In genomic region chr12:68521848-68522502, GRCh38 we compare ENCODE assay signal across 17 cellular contexts.
DNase-seq lines count a peak whose midpoint lies in the region; ATAC-seq and TF ChIP-seq lines count a peak whose summit lies in the region.
"Had no signal": no experiment of that assay in that cellular context is flagged by ENCODE, and none has a peak within 500 bp of the region (broad histone marks: within the 10 kb centered on the region; RNA-seq: fewer than 3 reads in every experiment).

No MANE protein-coding gene starts in this region.

- H3K27ac ChIP-seq in brain microvascular endothelial cell (peak overlapping the region; percentile 98), gastroesophageal sphincter (peak overlapping the region in 3 of 4 donors; percentile 2 to 48 (median 16)), subcutaneous abdominal adipose tissue (ENCODE audit: low read depth, low read length) (peak overlapping the region; percentile 54)
- H3K27ac ChIP-seq: prostate gland had no signal

- H3K4me3 Mint-ChIP-seq in HFFc6, result peak overlapping the region; percentile 84
- H3K4me3 Mint-ChIP-seq in Caco-2 (ENCODE audit: unreplicated experiment), result no peak overlapping the region
- H3K4me3 Mint-ChIP-seq: activated naive CD8-positive, alpha-beta T cell treated with anti-CD3 and anti-CD28 coated beads, Interleukin-2, amount 50 U/mL, for 24 hours; CD4-positive, alpha-beta T cell had no signal

- 81 to 82% methylated on average over 5 of the region's 5 CpGs for WGBS in gastroesophageal sphincter (ENCODE audit: low coverage in 1 of 2), 2 donors

- CTCF ChIA-PET in Caco-2 (lab: Charles Lee), result no interaction called here

- H3K27ac Mint-ChIP-seq in HFFc6 (peak overlapping the region; percentile 98), Caco-2 (ENCODE audit: unreplicated experiment) (no peak overlapping the region)
- H3K27ac Mint-ChIP-seq: activated naive CD8-positive, alpha-beta T cell treated with anti-CD3 and anti-CD28 coated beads, Interleukin-2, amount 50 U/mL, for 24 hours; CD4-positive, alpha-beta T cell had no signal

- H3K4me3 ChIP-seq in brain microvascular endothelial cell (ENCODE audit: low read depth, low read length) (no peak overlapping the region), gastroesophageal sphincter (no peak overlapping the region), subcutaneous abdominal adipose tissue (ENCODE audit: low read depth in 1 of 5, low read length in 5 of 5) (no peak overlapping the region), Caco-2 (ENCODE audit: low read depth, low read length) (no peak overlapping the region)
- H3K4me3 ChIP-seq: prostate gland, testis had no signal

- H3K4me1 ChIP-seq in gastroesophageal sphincter, result peaks cover 0 to 10% (median 0%) of the 10 kb centered on the region in 3 donors
- peaks cover 0 to 14% (median 7%) of the 10 kb centered on the region in 5 donors for H3K4me1 ChIP-seq in subcutaneous abdominal adipose tissue (ENCODE audit: control insufficient read depth in 5 of 5, insufficient read depth in 5 of 5, low read length in 5 of 5)
- H3K4me1 ChIP-seq in Caco-2, result no peaks in the 10 kb centered on the region
- H3K4me1 ChIP-seq: prostate gland, testis had no signal

- in situ Hi-C loops in brain microvascular endothelial cell (cut with HindIII; ENCODE audit: low pct_ligation_motif_present, low sequenced_read_pairs), result no loop called here

- H3K9me3 ChIP-seq in gastroesophageal sphincter (no peaks in the 10 kb centered on the region), subcutaneous abdominal adipose tissue (ENCODE audit: control insufficient read depth in 5 of 5, low read length in 5 of 5) (peaks cover 0 to 2% (median 0%) of the 10 kb centered on the region in 5 donors), Caco-2 (0 out of 2 replicates have a peak, but pooled peaks cover 4% of the 10 kb centered on the region)
- H3K9me3 ChIP-seq: prostate gland, testis had no signal

- H3K27me3 Mint-ChIP-seq in HFFc6 (ENCODE audit: insufficient read depth), result no peaks in the 10 kb centered on the region
- H3K27me3 Mint-ChIP-seq in Caco-2 (ENCODE audit: insufficient read depth, unreplicated experiment), result no peaks in the 10 kb centered on the region
- H3K27me3 Mint-ChIP-seq: activated naive CD8-positive, alpha-beta T cell treated with anti-CD3 and anti-CD28 coated beads, Interleukin-2, amount 50 U/mL, for 24 hours; CD4-positive, alpha-beta T cell had no signal

- intact Hi-C loops in Caco-2 (cut with micrococcal nuclease; ENCODE audit: unreplicated experiment), result no loop called here

- H3K36me3 Mint-ChIP-seq in HFFc6 (ENCODE audit: low read depth) (no peaks in the 10 kb centered on the region), Caco-2 (ENCODE audit: insufficient read depth, unreplicated experiment) (peaks cover 4% of the 10 kb centered on the region)

- H3K27me3 ChIP-seq in brain microvascular endothelial cell (replicated peaks), result no peaks in the 10 kb centered on the region
- H3K27me3 ChIP-seq in gastroesophageal sphincter, result no peaks in the 10 kb centered on the region
- H3K27me3 ChIP-seq in subcutaneous abdominal adipose tissue (ENCODE audit: control insufficient read depth in 5 of 5, insufficient read depth in 4 of 5, low read length in 5 of 5), result no peaks in the 10 kb centered on the region
- H3K27me3 ChIP-seq in Caco-2 (replicated peaks; ENCODE audit: control insufficient read depth, insufficient read depth, low read length), result no peaks in the 10 kb centered on the region
- H3K27me3 ChIP-seq: testis had no signal

- TF ChIP-seq EP300 in gastroesophageal sphincter (IDR thresholded peaks at IDR 0.05), result no peak

- no peaks in the 10 kb centered on the region for H3K36me3 ChIP-seq in brain microvascular endothelial cell (replicated peaks)
- H3K36me3 ChIP-seq in gastroesophageal sphincter, result no peaks in the 10 kb centered on the region
- H3K36me3 ChIP-seq in subcutaneous abdominal adipose tissue (ENCODE audit: control insufficient read depth in 5 of 5, insufficient read depth in 5 of 5, low read length in 5 of 5), result no peaks in the 10 kb centered on the region
- H3K36me3 ChIP-seq in Caco-2 (ENCODE audit: control insufficient read depth, insufficient read depth, low read length), result no peaks in the 10 kb centered on the region
- H3K36me3 ChIP-seq: prostate gland had no signal

- H3K4me1 Mint-ChIP-seq in HFFc6 (ENCODE audit: low read depth) (peaks cover 23% of the 10 kb centered on the region), Caco-2 (ENCODE audit: low read depth, unreplicated experiment) (no peaks in the 10 kb centered on the region)

- TF ChIP-seq POLR2A in gastroesophageal sphincter (IDR thresholded peaks at IDR 0.05) (no peak), GM18505 (IDR thresholded peaks at IDR 0.05; ENCODE audit: borderline replicate concordance, extremely low read depth, insufficient read depth, insufficient read length) (no peak)

- ATAC-seq in gastroesophageal sphincter (no peak), GM18505 (IDR thresholded peaks at IDR 0.05; ENCODE audit: unreplicated experiment) (no peak)
- ATAC-seq: activated naive CD8-positive, alpha-beta T cell treated with anti-CD3 and anti-CD28 coated beads, Interleukin-2, amount 50 U/mL, for 24 hours had no signal

- TF ChIP-seq CTCF in HFFc6 (IDR thresholded peaks at IDR 0.05), result no peak
- TF ChIP-seq CTCF in brain microvascular endothelial cell (IDR thresholded peaks at IDR 0.05; ENCODE audit: low read depth, low read length, missing control alignments), result no peak
- TF ChIP-seq CTCF in gastroesophageal sphincter (IDR thresholded peaks at IDR 0.05), result no peak
- no peak for TF ChIP-seq CTCF in Caco-2 (IDR thresholded peaks at IDR 0.05; ENCODE audit: insufficient read depth in 1 of 2, low read depth in 1 of 2, low read length in 1 of 2, severe bottlenecking in 1 of 2, unreplicated experiment in 1 of 2)

- no peak for DNase-seq in HFFc6
- peak; percentile 6 for DNase-seq in brain microvascular endothelial cell
- DNase-seq in globus pallidus (ENCODE audit: low spot score), result no peak
- DNase-seq in Caco-2, result no peak
- DNase-seq: activated CD4-positive, alpha-beta T cell treated with anti-CD3 and anti-CD28 coated beads, Interleukin-2, amount 50 U/mL, for 4 hours; activated naive CD8-positive, alpha-beta T cell treated with anti-CD3 and anti-CD28 coated beads, Interleukin-2, amount 50 U/mL, for 24 hours; activated T-cell treated with anti-CD3 and anti-CD28 coated beads, Interleukin-2, amount 50 U/mL, for 48 hours; CD4-positive, alpha-beta T cell; erythroblast; MV-4-11; NCI-H774; T-helper 9 cell; testis had no signal

- POLR2A ChIA-PET in Caco-2 (lab: Charles Lee), result no interaction called here

- no TSS peak for BruUV-seq in Caco-2 (replicated peaks; lab: Mats Ljungman, UMichigan)

- H3K9ac ChIP-seq in subcutaneous abdominal adipose tissue (ENCODE audit: low read length in 5 of 5), result peak overlapping the region in 1 of 5 donors; percentile 26

- no peaks in the 10 kb centered on the region for H3K9me3 Mint-ChIP-seq in HFFc6
- no peaks in the 10 kb centered on the region for H3K9me3 Mint-ChIP-seq in Caco-2 (ENCODE audit: unreplicated experiment)
- H3K9me3 Mint-ChIP-seq: CD4-positive, alpha-beta T cell had no signal

Comparison
In these comparisons a context has a peak if more than half of its experiments do, and no peak if none do; other contexts are left out.
1. H3K27ac ChIP-seq: peak in every context shown above with its lines; median percentile 98 in brain microvascular endothelial cell; 54 in subcutaneous abdominal adipose tissue; 16 in gastroesophageal sphincter.